19 cellular contexts compared by ENCODE assay signal in genomic region chr15:31306036-31306425, GRCh38. TPM values are rescaled to one million over a fixed set of nuclear protein-coding genes. Genes with fewer than 3 reads are reported as not detected.
DNase-seq lines count a peak whose midpoint lies in the region; ATAC-seq and TF ChIP-seq lines count a peak whose summit lies in the region.
"Had no signal": no experiment of that assay in that cellular context is flagged by ENCODE, and none has a peak within 500 bp of the region (broad histone marks: within the 10 kb centered on the region; RNA-seq: fewer than 3 reads in every experiment).

No MANE protein-coding gene starts in this region.

- no peaks in the 10 kb centered on the region for H3K9me2 ChIP-seq in GM23338 (ENCODE audit: insufficient read depth)
- H3K9me2 ChIP-seq in OCI-LY1 (ENCODE audit: low read depth, low read length) = no peaks in the 10 kb centered on the region

- peak overlapping the region; percentile 73 for H2BK5ac ChIP-seq in neuronal stem cell (ENCODE audit: low read length)

- peak overlapping the region; percentile 82; the same call in 1 of the 2 replicates for H3K27ac Mint-ChIP-seq in GM23338
- H3K27ac Mint-ChIP-seq: activated naive CD4-positive, alpha-beta T cell treated with anti-CD3 and anti-CD28 coated beads, Interleukin-2, amount 10 ng/mL, durations not matched to agents 7 days and 5 days had no signal

- ATAC-seq in GM23338 = peak; percentile 10
- ATAC-seq: HCT116, K562 had no signal

- H3K79me2 ChIP-seq in GM23338 (replicated peaks; ENCODE audit: insufficient read depth) (no peaks in the 10 kb centered on the region), OCI-LY1 (ENCODE audit: insufficient read depth, low read length) (no peaks in the 10 kb centered on the region)
- H3K79me2 ChIP-seq: parathyroid adenoma had no signal

- H4K20me1 ChIP-seq in GM23338 (replicated peaks; ENCODE audit: insufficient read depth) (no peaks in the 10 kb centered on the region), OCI-LY1 (ENCODE audit: insufficient read depth, low read length) (no peaks in the 10 kb centered on the region)

- DNase-seq in GM23338 (ENCODE audit: low spot score) (peak; percentile 17), esophagus muscularis mucosa (ENCODE audit: extremely low spot score) (peak; percentile 85), neuronal stem cell (ENCODE audit: low spot score) (no peak), GM19240 (ENCODE audit: insufficient read length, low spot score) (no peak), T-helper 9 cell (no peak), NCI-H1092 (lab: John Stamatoyannopoulos, UW) (no peak)
- DNase-seq: activated CD4-positive, alpha-beta T cell treated with anti-CD3 and anti-CD28 coated beads for 48 hours; activated naive CD4-positive, alpha-beta T cell treated with anti-CD3 and anti-CD28 coated beads, Interleukin-2, amount 10 ng/mL, durations not matched to agents 7 days and 5 days; activated T-cell treated with anti-CD3 and anti-CD28 coated beads for 4 hours; Calu3; stimulated activated CD4-positive, alpha-beta T cell treated with anti-CD3 and anti-CD28 coated beads, Interleukin-2, amount 100 ng/mL, for 48 hours had no signal

- TF ChIP-seq EP300 in esophagus muscularis mucosa (IDR thresholded peaks at IDR 0.05) = no peak

- H2AFZ ChIP-seq in GM23338 = peak overlapping the region; percentile 70; the same call in 1 of the 2 replicates
- H2AFZ ChIP-seq in OCI-LY1 (ENCODE audit: low read length) = no peak overlapping the region
- peak overlapping the region; percentile 81 for H2AFZ ChIP-seq in neuronal stem cell (ENCODE audit: low read length)
- H2AFZ ChIP-seq: parathyroid adenoma had no signal

- H3K18ac ChIP-seq in neuronal stem cell (ENCODE audit: low read length) = peak overlapping the region; percentile 96

- intact Hi-C loops in esophagus muscularis mucosa (cut with DNase I) = no loop called here

- peaks cover 15% of the 10 kb centered on the region for H3F3A ChIP-seq in GM23338 (replicated peaks; ENCODE audit: low read depth)
- H3F3A ChIP-seq in OCI-LY1 (ENCODE audit: insufficient read depth, low read length) = 0 out of 2 replicates have a peak, but pooled peaks cover 3% of the 10 kb centered on the region

- whole genome bisulfite sequencing in esophagus muscularis mucosa = 89% methylated on average over 4 of the region's 8 CpGs
- no CpG with 5 or more reads among the region's 8 CpGs for WGBS in neuronal stem cell (ENCODE audit: extremely low coverage in 2 of 2, insufficient read length in 2 of 2, insufficient replicate concordance in 1 of 2), 2 donors

- H3K9ac ChIP-seq in OCI-LY1 (ENCODE audit: low read length) = peak overlapping the region; percentile 53
- H3K9ac ChIP-seq in neuronal stem cell (ENCODE audit: low read depth, low read length, poor library complexity) = no peak overlapping the region
- H3K9ac ChIP-seq: parathyroid adenoma had no signal

- H3K27me3 Mint-ChIP-seq in GM23338 (ENCODE audit: insufficient read depth, low read depth, poor library complexity) = peaks cover 23% of the 10 kb centered on the region

- H3K4me1 Mint-ChIP-seq in GM23338 = peaks cover 73% of the 10 kb centered on the region

- H3K4me1 ChIP-seq in GM23338 (ENCODE audit: insufficient read depth) (peaks cover 65% of the 10 kb centered on the region), OCI-LY1 (ENCODE audit: insufficient read depth, low read length, severe bottlenecking) (peaks cover 84% of the 10 kb centered on the region), esophagus muscularis mucosa (peaks cover 26 to 46% (median 39%) of the 10 kb centered on the region in 4 donors), neuronal stem cell (ENCODE audit: control insufficient read depth in 2 of 2, insufficient read depth in 1 of 2, low read depth in 1 of 2, low read length in 2 of 2) (peaks cover 53 to 58% of the 10 kb centered on the region in 2 donors)
- H3K4me1 ChIP-seq: ascending aorta, parathyroid adenoma had no signal

- H4K8ac ChIP-seq in neuronal stem cell (ENCODE audit: low read depth, low read length) = no peak overlapping the region

- peak overlapping the region; percentile 98 for H2AK5ac ChIP-seq in neuronal stem cell (ENCODE audit: low read depth, low read length)

- peak overlapping the region; percentile 92; the same call in 1 of the 2 replicates for H3K27ac ChIP-seq in GM23338 (ENCODE audit: low read depth)
- peak overlapping the region; percentile 93 for H3K27ac ChIP-seq in OCI-LY1 (ENCODE audit: low read depth, low read length, poor library complexity, severe bottlenecking)
- no peak overlapping the region for H3K27ac ChIP-seq in esophagus muscularis mucosa (replicated peaks in 1 of 4)
- H3K27ac ChIP-seq in neuronal stem cell (replicated peaks; ENCODE audit: low read length) = peak overlapping the region; percentile 91
- H3K27ac ChIP-seq: ascending aorta, coronary artery, HL-60, parathyroid adenoma, Peyer's patch had no signal

- no peaks in the 10 kb centered on the region for H3K79me1 ChIP-seq in neuronal stem cell (ENCODE audit: low read depth, low read length)

- H3K4me2 ChIP-seq in GM23338 (peak overlapping the region; percentile 74), OCI-LY1 (ENCODE audit: low read length) (peak overlapping the region; percentile 73), neuronal stem cell (ENCODE audit: insufficient read depth, low read length, poor library complexity, severe bottlenecking) (no peak overlapping the region)

- no peak for TF ChIP-seq POLR2A in esophagus muscularis mucosa (IDR thresholded peaks at IDR 0.05; ENCODE audit: low read depth)

- no peaks in the 10 kb centered on the region for H3K36me3 ChIP-seq in GM23338 (ENCODE audit: insufficient read depth)
- H3K36me3 ChIP-seq in OCI-LY1 (ENCODE audit: insufficient read depth, low read length) = no peaks in the 10 kb centered on the region
- no peaks in the 10 kb centered on the region for H3K36me3 ChIP-seq in esophagus muscularis mucosa
- no peaks in the 10 kb centered on the region for H3K36me3 ChIP-seq in neuronal stem cell (replicated peaks in 1 of 2; ENCODE audit: control insufficient read depth in 2 of 2, insufficient read depth in 2 of 2, low read length in 2 of 2)
- H3K36me3 ChIP-seq: ascending aorta, Peyer's patch had no signal

- H4K91ac ChIP-seq in neuronal stem cell (ENCODE audit: low read depth, low read length, poor library complexity) = peak overlapping the region; percentile 57

- peak overlapping the region; percentile 77 for H2BK15ac ChIP-seq in neuronal stem cell (ENCODE audit: low read length)

- H3K36me3 Mint-ChIP-seq in GM23338 (ENCODE audit: low read depth) = no peaks in the 10 kb centered on the region; the same call in 2 of the 3 replicates
- H3K36me3 Mint-ChIP-seq: activated naive CD4-positive, alpha-beta T cell treated with anti-CD3 and anti-CD28 coated beads, Interleukin-2, amount 10 ng/mL, durations not matched to agents 7 days and 5 days had no signal

- H3K4me3 Mint-ChIP-seq in GM23338 = peak overlapping the region; percentile 48; the same call in 2 of the 3 replicates
- H3K4me3 Mint-ChIP-seq: activated naive CD4-positive, alpha-beta T cell treated with anti-CD3 and anti-CD28 coated beads, Interleukin-2, amount 10 ng/mL, durations not matched to agents 7 days and 5 days had no signal

- H2BK120ac ChIP-seq in neuronal stem cell (ENCODE audit: low read depth, low read length) = peak overlapping the region; percentile 73

- H2BK12ac ChIP-seq in neuronal stem cell (ENCODE audit: low read length) = peak overlapping the region; percentile 96

- no peak overlapping the region for H3K23ac ChIP-seq in neuronal stem cell (ENCODE audit: low read depth, low read length, poor library complexity)

- H3K27me3 ChIP-seq in GM23338 (ENCODE audit: insufficient read depth) (no peaks in the 10 kb centered on the region), OCI-LY1 (ENCODE audit: insufficient read depth, low read length) (no peaks in the 10 kb centered on the region), esophagus muscularis mucosa (peaks cover 0 to 11% (median 0%) of the 10 kb centered on the region in 4 donors), neuronal stem cell (ENCODE audit: control insufficient read depth in 3 of 3, insufficient read depth in 3 of 3, low read depth in 1 of 3, low read length in 3 of 3) (peaks cover 0 to 3% (median 0%) of the 10 kb centered on the region in 3 experiments)
- H3K27me3 ChIP-seq: ascending aorta, Peyer's patch had no signal

- H3K4ac ChIP-seq in neuronal stem cell (ENCODE audit: low read length) = peak overlapping the region; percentile 56

- H3K9me3 Mint-ChIP-seq in GM23338 = no peaks in the 10 kb centered on the region
- H3K9me3 Mint-ChIP-seq: activated naive CD4-positive, alpha-beta T cell treated with anti-CD3 and anti-CD28 coated beads, Interleukin-2, amount 10 ng/mL, durations not matched to agents 7 days and 5 days had no signal

- H3K9me3 ChIP-seq in OCI-LY1 (ENCODE audit: low read length) = no peaks in the 10 kb centered on the region
- no peaks in the 10 kb centered on the region for H3K9me3 ChIP-seq in esophagus muscularis mucosa
- H3K9me3 ChIP-seq in neuronal stem cell (replicated peaks in 1 of 2; ENCODE audit: control insufficient read depth in 2 of 2, insufficient read depth in 1 of 2, low read depth in 1 of 2, low read length in 2 of 2) = no peaks in the 10 kb centered on the region
- H3K9me3 ChIP-seq: ascending aorta, Peyer's patch had no signal

- TF ChIP-seq CTCF in GM23338 (conservative IDR thresholded peaks at IDR 0.05; ENCODE audit: low read depth in 2 of 2) (no peak), OCI-LY1 (IDR thresholded peaks at IDR 0.05; ENCODE audit: low read length) (no peak), esophagus muscularis mucosa (IDR thresholded peaks at IDR 0.05) (no peak)

- H3K4me3 ChIP-seq in GM23338 (0 out of 2 replicates have a peak overlapping the region, but pooled peaks have one; percentile 39), OCI-LY1 (ENCODE audit: low read depth, low read length, poor library complexity, severe bottlenecking) (peak overlapping the region; percentile 42), esophagus muscularis mucosa (no peak overlapping the region), neuronal stem cell (ENCODE audit: low read length in 2 of 2) (peak overlapping the region in 1 of 2 donors; percentile 28)
- H3K4me3 ChIP-seq: ascending aorta, coronary artery, K562, Peyer's patch had no signal

- H3K14ac ChIP-seq in neuronal stem cell (ENCODE audit: low read length) = no peak overlapping the region

RNA-seq across cellular contexts. Expression of gene KLF13, which starts 20.6 kb away (rescaled TPM):
- total RNA-seq in GM23338 (2014; rRNA removed; shearing (Covaris generic)) = 21.5 and 23.5 TPM in 2 replicates
- polyA plus RNA-seq in GM23338 (2016; fragmentation: Nextera tagmentation; extraction: Ambion mirVana) = 28.6 and 35.7 TPM in 2 replicates
- total RNA-seq in esophagus muscularis mucosa = 100 to 1,000 TPM in 1 of 4 donors, 10 to 100 TPM in 3; 57.3 to 109 (median 74.2) TPM
- polyA plus RNA-seq in neuronal stem cell (2013, experiment 1 of 2) = 42.9 TPM
- polyA plus RNA-seq in neuronal stem cell (2013, experiment 2 of 2) = 42.1 TPM

Comparison
In these comparisons a context has a peak if more than half of its experiments do, and no peak if none do; other contexts are left out.
1. DNase-seq: peak in GM23338 (single experiment) and esophagus muscularis mucosa (single experiment); none in neuronal stem cell (single experiment), GM19240 (single experiment), T-helper 9 cell (single experiment) and NCI-H1092 (single experiment).
2. H3K27ac ChIP-seq: peak in GM23338 (single experiment), OCI-LY1 (single experiment) and neuronal stem cell (single experiment); none in esophagus muscularis mucosa (0 of 4).
3. H3K4me3 ChIP-seq: peak in GM23338 (single experiment) and OCI-LY1 (single experiment); none in esophagus muscularis mucosa (0 of 4).